In the genomic region with DNA sequence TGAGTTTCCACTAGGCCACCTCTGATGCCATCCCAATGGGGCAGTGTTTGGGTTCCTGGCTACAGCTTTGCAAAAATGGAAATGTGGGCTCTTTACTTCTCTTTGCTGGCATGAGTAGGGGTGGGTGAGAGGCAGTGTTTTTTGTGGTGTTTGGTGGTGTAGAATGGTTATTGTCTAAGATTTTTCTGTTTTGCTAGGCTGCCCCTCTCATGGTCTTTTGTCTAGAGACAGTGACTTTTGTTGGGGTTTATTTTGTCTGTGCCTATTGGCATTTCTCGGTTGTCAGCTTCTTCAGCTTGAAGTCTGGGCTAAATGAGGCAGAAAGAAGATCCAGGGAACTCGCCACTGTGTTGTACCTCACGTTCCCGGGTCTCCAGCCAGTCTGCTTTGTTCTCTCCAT, we compare ENCODE assay signal across 23 cellular contexts.
"Had no signal": no experiment of that assay in that cellular context is flagged by ENCODE, and none has a peak within 500 bp of the region (broad histone marks: within the 10 kb centered on the region; RNA-seq: fewer than 3 reads in every experiment).

No MANE protein-coding gene starts in this region.

- H3K27me3 ChIP-seq: esophagus squamous epithelium, gastrocnemius medialis, left lung had no signal

- H3K36me3 Mint-ChIP-seq: mesothelial cell of epicardium, naive B cell had no signal

- H3K27ac Mint-ChIP-seq: mesothelial cell of epicardium, naive B cell had no signal

- H3K4me1 ChIP-seq: esophagus squamous epithelium, gastrocnemius medialis, heart right ventricle, left lung, lower lobe of right lung had no signal

- H3K27ac ChIP-seq: coronary artery, dorsolateral prefrontal cortex, epithelial cell of prostate, esophagus squamous epithelium, gastrocnemius medialis, heart right ventricle, left lung, lower lobe of right lung had no signal

- DNase-seq: dermis blood vessel endothelial cell; dorsolateral prefrontal cortex; effector CD4-positive, alpha-beta T cell; effector memory CD4-positive, alpha-beta T cell; erythroblast; esophagus squamous epithelium; foreskin fibroblast; foreskin melanocyte; gastrocnemius medialis; glutamatergic neuron; head of caudate nucleus; heart right ventricle; hippocampal formation; left cardiac atrium; left lung; left ventricle myocardium superior; lower lobe of right lung; mesenchymal stem cell; mucosa of descending colon; naive B cell had no signal

- H3K4me3 Mint-ChIP-seq: mesothelial cell of epicardium, naive B cell had no signal

- H3K36me3 ChIP-seq: esophagus squamous epithelium, gastrocnemius medialis, heart right ventricle, left lung, lower lobe of right lung had no signal

- H3K4me1 Mint-ChIP-seq: mesothelial cell of epicardium, naive B cell had no signal

- H3K9me3 Mint-ChIP-seq: mesothelial cell of epicardium had no signal

- H3K4me3 ChIP-seq: coronary artery, dorsolateral prefrontal cortex, esophagus squamous epithelium, gastrocnemius medialis, heart right ventricle, left lung, lower lobe of right lung, mucosa of descending colon had no signal

- H3K9me3 ChIP-seq: esophagus squamous epithelium, gastrocnemius medialis, left lung, lower lobe of right lung, mucosa of descending colon had no signal
